Comparison of ENCODE assay signal across 30 cellular contexts in genomic region chr1:176619261-176619660, GRCh38.
"Had no signal": no experiment of that assay in that cellular context is flagged by ENCODE, and none has a peak within 500 bp of the region (broad histone marks: within the 10 kb centered on the region; RNA-seq: fewer than 3 reads in every experiment).

No MANE protein-coding gene starts in this region.

- DNase-seq: activated CD4-positive, alpha-beta T cell treated with anti-CD3 and anti-CD28 coated beads for 1 hour; activated CD4-positive, alpha-beta T cell treated with anti-CD3 and anti-CD28 coated beads, Interleukin-2, amount 10 ng/mL, durations not matched to agents 24 days and 14 days; activated CD4-positive, alpha-beta T cell treated with anti-CD3 and anti-CD28 coated beads, Interleukin-2, amount 50 U/mL, for 4 hours; activated CD4-positive, CD25-positive, alpha-beta regulatory T cell; activated CD8-positive, alpha-beta T cell treated with anti-CD3 and anti-CD28 coated beads for 36 hours; activated effector memory CD4-positive, alpha-beta T cell treated with anti-CD3 and anti-CD28 coated beads, Interleukin-2, amount 50 U/mL, for 16 hours; activated naive CD4-positive, alpha-beta T cell; activated naive CD4-positive, alpha-beta T cell treated with anti-CD3 and anti-CD28 coated beads, Interleukin-2, amount 50 U/mL, for 16 hours; activated naive CD8-positive, alpha-beta T cell treated with anti-CD3 and anti-CD28 coated beads, Interleukin-2, amount 10 ng/mL, durations not matched to agents 7 days and 5 days; activated T-cell treated with anti-CD3 and anti-CD28 coated beads, Interleukin-2, amount 50 U/mL, for 1 hour; activated T-cell treated with anti-CD3 and anti-CD28 coated beads, Interleukin-2, amount 50 U/mL, for 72 hours; amygdala; central memory CD4-positive, alpha-beta T cell; Kasumi-1; MG63; MV-4-11; NCI-H1092; NCI-H1436 treated with DMSO at 0.1 percent for 48 hours; NCI-H1694 treated with DMSO at 0.1 percent for 48 hours; NCI-H2029; NCI-H345; NCI-H524 treated with DMSO at 0.1 percent for 48 hours; SHP77; SJCRH30; T1000; WERI-Rb-1 had no signal

- H3K4me3 ChIP-seq: ascending aorta, MG63, SJCRH30, SK-N-MC had no signal

- H3K27ac ChIP-seq: ascending aorta, SJCRH30, SK-N-MC, WERI-Rb-1 had no signal

- H3K4me1 ChIP-seq: ascending aorta, SJCRH30 had no signal

- H3K36me3 ChIP-seq: ascending aorta, MG63, SJCRH30, WERI-Rb-1 had no signal

- H3K27me3 ChIP-seq: ascending aorta, MG63, SJCRH30 had no signal

- ATAC-seq: activated CD8-positive, alpha-beta T cell treated with anti-CD3 and anti-CD28 coated beads for 36 hours; activated T-cell treated with anti-CD3 and anti-CD28 coated beads, Interleukin-2, amount 50 U/mL, for 72 hours; activated T-helper 17 cell treated with anti-CD3 and anti-CD28 coated beads, Interleukin-2, amount 50 U/mL, for 72 hours; Panc1 had no signal
